In the genomic region with DNA sequence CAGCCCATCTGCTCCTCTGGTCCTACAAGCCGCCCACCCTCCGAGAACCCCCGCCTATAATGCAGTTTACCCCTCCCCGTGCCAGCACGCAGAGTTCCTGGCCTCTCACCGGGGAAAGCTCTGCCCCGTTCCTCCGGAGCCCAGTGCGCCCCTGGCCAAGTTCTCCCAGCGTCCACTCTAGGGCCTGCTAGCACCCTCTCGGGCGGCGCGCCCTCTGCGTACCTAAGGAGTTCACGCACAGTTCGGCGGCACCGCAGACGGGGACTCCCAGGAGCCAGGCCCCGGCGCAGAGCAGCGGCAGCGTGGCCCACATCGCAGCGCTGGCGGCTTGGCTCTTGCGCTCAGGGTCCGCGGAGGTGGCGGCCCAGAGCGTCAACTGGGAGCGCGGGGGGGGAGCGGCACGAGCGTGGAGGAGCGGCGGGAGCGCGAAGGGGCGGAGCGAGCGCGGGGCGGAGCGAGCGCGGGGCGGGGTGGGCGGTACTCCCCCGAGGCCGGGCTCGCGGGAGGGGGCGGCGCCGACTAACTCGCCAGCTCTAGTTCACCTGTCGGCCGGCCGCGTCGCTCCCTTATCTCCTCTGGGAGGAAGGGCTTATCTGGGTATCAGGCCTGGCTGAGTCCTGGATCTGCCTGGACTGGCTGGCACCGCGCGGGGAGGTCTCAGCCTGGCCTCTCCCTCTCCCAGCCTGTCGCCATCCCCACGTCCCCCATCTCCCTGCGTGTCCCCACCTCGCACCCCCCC, we compare ENCODE assay signal across 8 cellular contexts. TPM values are rescaled to one million over a fixed set of nuclear protein-coding genes. Genes with fewer than 3 reads are reported as not detected.
DNase-seq lines count a peak whose midpoint lies in the region; ATAC-seq and TF ChIP-seq lines count a peak whose summit lies in the region.

A gene with protein sequence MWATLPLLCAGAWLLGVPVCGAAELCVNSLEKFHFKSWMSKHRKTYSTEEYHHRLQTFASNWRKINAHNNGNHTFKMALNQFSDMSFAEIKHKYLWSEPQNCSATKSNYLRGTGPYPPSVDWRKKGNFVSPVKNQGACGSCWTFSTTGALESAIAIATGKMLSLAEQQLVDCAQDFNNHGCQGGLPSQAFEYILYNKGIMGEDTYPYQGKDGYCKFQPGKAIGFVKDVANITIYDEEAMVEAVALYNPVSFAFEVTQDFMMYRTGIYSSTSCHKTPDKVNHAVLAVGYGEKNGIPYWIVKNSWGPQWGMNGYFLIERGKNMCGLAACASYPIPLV (minus strand): TSS at position 378 of the 739 bp plus-strand sequence. CDS start 65 bp downstream, at position 313.

- ATAC-seq in HG02610 (IDR thresholded peaks at IDR 0.05; ENCODE audit: unreplicated experiment), result peak; percentile 76

- peak within 1 kb of the TSS; percentile 74 for H3K27ac ChIP-seq in WERI-Rb-1
- H3K27ac ChIP-seq in breast epithelium, result peak within 1 kb of the TSS; percentile 75 to 82

- H3K27me3 ChIP-seq in WERI-Rb-1 (ENCODE audit: insufficient read depth, low read depth, severe bottlenecking) (no peaks in the 10 kb centered on the region), breast epithelium (no peaks in the 10 kb centered on the region)

- no peaks in the 10 kb centered on the region for H3K36me3 ChIP-seq in WERI-Rb-1
- H3K36me3 ChIP-seq in breast epithelium, result no peaks in the 10 kb centered on the region

- peak; percentile 54 for DNase-seq in GM12864 (ENCODE audit: low read depth)
- DNase-seq in NCI-H128 (lab: John Stamatoyannopoulos, UW; ENCODE audit: unreplicated experiment), result peak; percentile 21
- DNase-seq in WERI-Rb-1, result peak; percentile 95
- DNase-seq in breast epithelium (ENCODE audit: low spot score in 2 of 2), result peak in 1 of 2 donors; percentile 67
- peak; percentile 93 for DNase-seq in islet precursor cell
- peak; percentile 77 for DNase-seq in stimulated activated CD4-positive, alpha-beta T cell treated with anti-CD3 and anti-CD28 coated beads, Interleukin-12 subunit alpha, Interleukin-12 subunit beta, amount 100 ng/mL, for 4 hours
- no peak for DNase-seq in cerebellar nuclear complex (lab: John Stamatoyannopoulos, UW)

- no peaks in the 10 kb centered on the region for H3K9me3 ChIP-seq in WERI-Rb-1 (ENCODE audit: severe bottlenecking)
- H3K9me3 ChIP-seq in breast epithelium, result no peaks in the 10 kb centered on the region

- TF ChIP-seq CTCF in GM12864 (IDR thresholded peaks at IDR 0.05; ENCODE audit: low read depth, low read length, missing control alignments) (no peak), WERI-Rb-1 (IDR thresholded peaks at IDR 0.05; ENCODE audit: low read depth, low read length) (no peak), breast epithelium (IDR thresholded peaks at IDR 0.05) (no peak)

- intact Hi-C loops in breast epithelium (cut with DNase I; ENCODE audit: low total_unique reads), result no loop called here

- peak within 1 kb of the TSS; percentile 93 for H3K4me3 ChIP-seq in GM12864 (ENCODE audit: low read depth, low read length)
- H3K4me3 ChIP-seq in WERI-Rb-1 (ENCODE audit: low read depth, low read length), result peak within 1 kb of the TSS; percentile 82
- peak within 1 kb of the TSS; percentile 57 to 94 (median 66) for H3K4me3 ChIP-seq in breast epithelium

- no peak for TF ChIP-seq POLR2A in breast epithelium (IDR thresholded peaks at IDR 0.05)

- H3K4me1 ChIP-seq in breast epithelium, result no peaks in the 10 kb centered on the region

RNA-seq across cellular contexts. Expression of the gene that starts here (rescaled TPM):
- total RNA-seq in breast epithelium, result 100 to 1,000 TPM; 158 to 272 (median 163) TPM

Comparison
In these comparisons a context has a peak if more than half of its experiments do, and no peak if none do; other contexts are left out.
1. DNase-seq: peak in GM12864 (single experiment), NCI-H128 (single experiment), WERI-Rb-1 (single experiment), islet precursor cell (single experiment) and stimulated activated CD4-positive, alpha-beta T cell treated with anti-CD3 and anti-CD28 coated beads, Interleukin-12 subunit alpha, Interleukin-12 subunit beta, amount 100 ng/mL, for 4 hours (single experiment); none in cerebellar nuclear complex (0 of 2).
2. Peak in every context shown above with its lines, with median percentiles within 50 percentile points of each other: H3K4me3 ChIP-seq.